ENCODE assay signal across 7 cellular contexts in genomic region chr18:9135912-9136314, GRCh38. TPM values are rescaled to one million over a fixed set of nuclear protein-coding genes. Genes with fewer than 3 reads are reported as not detected.
DNase-seq lines count a peak whose midpoint lies in the region; ATAC-seq and TF ChIP-seq lines count a peak whose summit lies in the region.

No MANE protein-coding gene starts in this region.

- H3K9me3 ChIP-seq in RWPE2 (ENCODE audit: severe bottlenecking) (no peaks in the 10 kb centered on the region), endocrine pancreas (ENCODE audit: control insufficient read depth, low read length) (no peaks in the 10 kb centered on the region), mononuclear cell (ENCODE audit: low read depth, low read length) (no peaks in the 10 kb centered on the region)

- peak; percentile 30 for DNase-seq in Jurkat, Clone E6-1 (ENCODE audit: low read depth, low spot score)
- DNase-seq in RWPE2 (ENCODE audit: low spot score) = peak; percentile 53
- DNase-seq in amniotic stem cell (lab: John Stamatoyannopoulos, UW) = no peak

- H3K27ac ChIP-seq in RWPE2 (ENCODE audit: poor library complexity, severe bottlenecking) = peak overlapping the region; percentile 93

- H3K36me3 ChIP-seq in RWPE2 (ENCODE audit: low read depth) = peaks cover 30% of the 10 kb centered on the region
- no peaks in the 10 kb centered on the region for H3K36me3 ChIP-seq in endocrine pancreas (ENCODE audit: control insufficient read depth, insufficient read depth, low read length)

- H3K27me3 ChIP-seq in RWPE2 (ENCODE audit: insufficient read depth, poor library complexity, severe bottlenecking) (no peaks in the 10 kb centered on the region), endocrine pancreas (ENCODE audit: control insufficient read depth, insufficient read depth, low read length) (no peaks in the 10 kb centered on the region), mononuclear cell (ENCODE audit: insufficient read depth, low read length) (no peaks in the 10 kb centered on the region)

- peak overlapping the region; percentile 64 for H3K4me3 ChIP-seq in GM12875 (ENCODE audit: low read depth, low read length)
- peak overlapping the region; percentile 89 for H3K4me3 ChIP-seq in Jurkat, Clone E6-1 (ENCODE audit: low read length)
- peak overlapping the region; percentile 80 for H3K4me3 ChIP-seq in RWPE2 (ENCODE audit: severe bottlenecking)
- H3K4me3 ChIP-seq in endocrine pancreas (ENCODE audit: control insufficient read depth, insufficient read depth, low read length) = peak overlapping the region; percentile 86
- peak overlapping the region; percentile 70 for H3K4me3 ChIP-seq in mononuclear cell (ENCODE audit: low read length)

- no peak for TF ChIP-seq CTCF in GM12875 (IDR thresholded peaks at IDR 0.05; ENCODE audit: borderline replicate concordance, insufficient read depth, low read depth, low read length)
- TF ChIP-seq CTCF in RWPE2 (IDR thresholded peaks at IDR 0.05; ENCODE audit: poor library complexity, severe bottlenecking) = no peak

- peak overlapping the region; percentile 58 for H3K9ac ChIP-seq in endocrine pancreas (ENCODE audit: control insufficient read depth, insufficient read depth, low read length)

- H3K4me1 ChIP-seq in RWPE2 (ENCODE audit: insufficient read depth, poor library complexity, severe bottlenecking) (peaks cover 17% of the 10 kb centered on the region), endocrine pancreas (ENCODE audit: control insufficient read depth, insufficient read depth, low read length) (peaks cover 28% of the 10 kb centered on the region), mononuclear cell (ENCODE audit: insufficient read depth, low read length) (peaks cover 39% of the 10 kb centered on the region)

- ATAC-seq in GM21723 (IDR thresholded peaks at IDR 0.05; ENCODE audit: unreplicated experiment) (peak; percentile 22), RWPE2 (ENCODE audit: low read depth) (peak; percentile 28)

RNA-seq across cellular contexts. Expression of gene ANKRD12, which starts 0.7 kb away (rescaled TPM):
- 15.4 TPM for polyA plus RNA-seq in Jurkat, Clone E6-1 (2012; ENCODE audit: insufficient read depth, insufficient read length)
- 287 TPM for total RNA-seq in mononuclear cell

RNA-seq across cellular contexts. Expression of gene NDUFV2, which starts 33.4 kb away (rescaled TPM):
- 350 TPM for polyA plus RNA-seq in Jurkat, Clone E6-1 (2012; ENCODE audit: insufficient read depth, insufficient read length)
- 355 TPM for total RNA-seq in mononuclear cell
